1 cellular context compared by ENCODE assay signal in genomic region chr11:2203440-2204259, GRCh38.
TF ChIP-seq lines count a peak whose summit lies in the region.

No MANE protein-coding gene starts in this region.

TF ChIP-seq in HepG2, 621 proteins besides CTCF, POLR2A, EP300 and RAD21 (continued from another document and continues in another):
- TF ChIP-seq HMGXB4 (CRISPR knock-in tag; IDR thresholded peaks at IDR 0.05; ENCODE audit: borderline replicate concordance in 1 of 2, low read depth in 1 of 2) (0 out of 4 replicates have a peak, but pooled peaks of 1 of the 2 experiments have one; percentile 18), ZNF879 (CRISPR knock-in tag; IDR thresholded peaks at IDR 0.05) (no peak), CBX2 (IDR thresholded peaks at IDR 0.05; ENCODE audit: low read depth, low read length) (no peak), CBX2 (CRISPR knock-in tag; IDR thresholded peaks at IDR 0.05; ENCODE audit: low read depth) (no peak), ZNF558 (CRISPR knock-in tag; IDR thresholded peaks at IDR 0.05; ENCODE audit: borderline replicate concordance) (peak; percentile 51; the same call in 1 of the 2 replicates), MEF2D (CRISPR knock-in tag; IDR thresholded peaks at IDR 0.05) (0 out of 2 replicates have a peak, but pooled peaks have one; percentile 41), ZNF589 (CRISPR knock-in tag; conservative IDR thresholded peaks at IDR 0.05) (no peak), ZNF598 (CRISPR knock-in tag; IDR thresholded peaks at IDR 0.05; ENCODE audit: borderline replicate concordance) (no peak), ZNF709 (CRISPR knock-in tag; IDR thresholded peaks at IDR 0.05) (no peak), ISL2 (CRISPR knock-in tag; IDR thresholded peaks at IDR 0.05) (peak; percentile 64; the same call in 1 of the 2 replicates), ZBTB20 (CRISPR knock-in tag; IDR thresholded peaks at IDR 0.05; ENCODE audit: borderline replicate concordance, low read depth) (no peak), ZEB1 (IDR thresholded peaks at IDR 0.05; ENCODE audit: insufficient replicate concordance, low read depth) (no peak), AHDC1 (CRISPR knock-in tag; IDR thresholded peaks at IDR 0.05; ENCODE audit: borderline replicate concordance) (no peak), FOXO4 (CRISPR knock-in tag; conservative IDR thresholded peaks at IDR 0.05) (no peak), THAP9 (CRISPR knock-in tag; IDR thresholded peaks at IDR 0.05; ENCODE audit: borderline replicate concordance) (no peak), NCOA2 (CRISPR knock-in tag; IDR thresholded peaks at IDR 0.05) (peak; percentile 83), ATF5 (CRISPR knock-in tag; IDR thresholded peaks at IDR 0.05; ENCODE audit: low read depth) (no peak), ZKSCAN8 (CRISPR knock-in tag; IDR thresholded peaks at IDR 0.05; ENCODE audit: borderline replicate concordance) (no peak), ZNF136 (CRISPR knock-in tag; IDR thresholded peaks at IDR 0.05; ENCODE audit: low read depth) (no peak), ZUFSP (CRISPR knock-in tag; IDR thresholded peaks at IDR 0.05; ENCODE audit: borderline replicate concordance) (no peak), ZSCAN21 (CRISPR knock-in tag; IDR thresholded peaks at IDR 0.05; ENCODE audit: borderline replicate concordance) (no peak), ZNF607 (CRISPR knock-in tag; IDR thresholded peaks at IDR 0.05; ENCODE audit: borderline replicate concordance) (no peak), ZFP41 (CRISPR knock-in tag; IDR thresholded peaks at IDR 0.05; ENCODE audit: borderline replicate concordance) (no peak), BHLHE40 (IDR thresholded peaks at IDR 0.05; ENCODE audit: low read length) (peak; percentile 45), MIXL1 (CRISPR knock-in tag; IDR thresholded peaks at IDR 0.05) (no peak), HOMEZ (CRISPR knock-in tag; IDR thresholded peaks at IDR 0.05; ENCODE audit: low read depth) (no peak), STAG1 (CRISPR knock-in tag; IDR thresholded peaks at IDR 0.05) (no peak), MTERF4 (CRISPR knock-in tag; IDR thresholded peaks at IDR 0.05) (no peak), NFYC (CRISPR knock-in tag; IDR thresholded peaks at IDR 0.05) (no peak), ZHX2 (IDR thresholded peaks at IDR 0.05; ENCODE audit: low read depth) (no peak), ZHX2 (CRISPR knock-in tag; IDR thresholded peaks at IDR 0.05; ENCODE audit: borderline replicate concordance) (no peak), HOXA3 (CRISPR knock-in tag; IDR thresholded peaks at IDR 0.05) (peak; percentile 37), ARID2 (CRISPR knock-in tag; IDR thresholded peaks at IDR 0.05; ENCODE audit: borderline replicate concordance) (no peak), EHMT2 (IDR thresholded peaks at IDR 0.05; ENCODE audit: borderline replicate concordance, low read depth, low read length) (no peak), MED13 (CRISPR knock-in tag; IDR thresholded peaks at IDR 0.05) (peak; percentile 48), ZNF24 (IDR thresholded peaks at IDR 0.05) (no peak), SRF (IDR thresholded peaks at IDR 0.05; ENCODE audit: low read depth, low read length) (no peak)
